8 cellular contexts compared by ENCODE assay signal in genomic region chr17:7215136-7215638, GRCh38. TPM values are rescaled to one million over a fixed set of nuclear protein-coding genes. Genes with fewer than 3 reads are reported as not detected.
DNase-seq lines count a peak whose midpoint lies in the region; ATAC-seq, FAIRE-seq and TF ChIP-seq lines count a peak whose summit lies in the region.

No MANE protein-coding gene starts in this region.

- no peaks in the 10 kb centered on the region for H3K27me3 ChIP-seq in adrenal gland
- H3K27me3 ChIP-seq in tibial artery: peaks cover 0 to 34% of the 10 kb centered on the region in 2 donors
- H3K27me3 ChIP-seq in aorta (ENCODE audit: control insufficient read depth in 1 of 2, insufficient read depth in 2 of 2, low read length in 1 of 2): no peaks in the 10 kb centered on the region
- H3K27me3 ChIP-seq in small intestine (ENCODE audit: control insufficient read depth in 2 of 2, insufficient read depth in 2 of 2, low read length in 2 of 2): no peaks in the 10 kb centered on the region

- peak overlapping the region; percentile 88 to 92 for H3K4me3 Mint-ChIP-seq in activated T-cell treated with anti-CD3 and anti-CD28 coated beads, Interleukin-2, amount 50 U/mL, for 72 hours

- intact Hi-C loops in adrenal gland (cut with DNase I): no loop called here
- intact Hi-C loops in tibial artery (cut with DNase I; ENCODE audit: low total_unique reads): no loop called here
- intact Hi-C loops in aorta (cut with DNase I): no loop called here

- WGBS in adrenal gland, 4 donors: 20 to 28% (median 22%) methylated on average over 6 to 9 of the region's 9 CpGs
- WGBS in aorta, 2 donors: 6 to 7% methylated on average over 9 of the region's 9 CpGs
- WGBS in small intestine, 3 donors: 25 to 36% (median 31%) methylated on average over 9 of the region's 9 CpGs

- DNase-seq in activated T-cell treated with anti-CD3 and anti-CD28 coated beads, Interleukin-2, amount 50 U/mL, for 72 hours: no peak
- no peak for DNase-seq in activated T-cell treated with anti-CD3 and anti-CD28 coated beads, Interleukin-2, amount 50 U/mL, for 1 hour
- DNase-seq in adrenal gland (no peak), kidney glomerular epithelial cell (lab: John Stamatoyannopoulos, UW) (peak; percentile 89), tibial artery (no peak), aorta (no peak), small intestine (no peak)

- peaks cover 68% of the 10 kb centered on the region for H3K4me1 Mint-ChIP-seq in activated T-cell treated with anti-CD3 and anti-CD28 coated beads, Interleukin-2, amount 50 U/mL, for 72 hours (ENCODE audit: low read depth)

- peak overlapping the region in 4 of 5 donors; percentile 32 to 100 (median 58) for H3K27ac ChIP-seq in adrenal gland
- H3K27ac ChIP-seq in tibial artery: peak overlapping the region; percentile 59 to 64
- H3K27ac ChIP-seq in aorta (ENCODE audit: low read depth in 1 of 2, low read length in 2 of 2): peak overlapping the region in 1 of 2 donors; percentile 49
- H3K27ac ChIP-seq in small intestine (ENCODE audit: low read depth in 1 of 2, low read length in 1 of 2): peak overlapping the region in 1 of 2 donors; percentile 35

- no peaks in the 10 kb centered on the region for H3K27me3 Mint-ChIP-seq in activated T-cell treated with anti-CD3 and anti-CD28 coated beads, Interleukin-2, amount 50 U/mL, for 72 hours (ENCODE audit: low read depth)

- no peaks in the 10 kb centered on the region for H3K36me3 ChIP-seq in adrenal gland (replicated peaks in 1 of 2)
- no peaks in the 10 kb centered on the region for H3K36me3 ChIP-seq in tibial artery
- no peaks in the 10 kb centered on the region for H3K36me3 ChIP-seq in aorta (ENCODE audit: control insufficient read depth in 1 of 2, insufficient read depth in 2 of 2, low read length in 1 of 2)
- H3K36me3 ChIP-seq in small intestine (ENCODE audit: control insufficient read depth in 2 of 2, insufficient read depth in 2 of 2, low read length in 2 of 2): no peaks in the 10 kb centered on the region

- no peak for TF ChIP-seq POLR2A in adrenal gland (IDR thresholded peaks at IDR 0.05)

- no peaks in the 10 kb centered on the region for H3K9me3 Mint-ChIP-seq in activated T-cell treated with anti-CD3 and anti-CD28 coated beads, Interleukin-2, amount 50 U/mL, for 72 hours

- TF ChIP-seq CTCF in adrenal gland (IDR thresholded peaks at IDR 0.05) (no peak), tibial artery (IDR thresholded peaks at IDR 0.05) (no peak)

- H3K4me1 ChIP-seq in adrenal gland (replicated peaks in 1 of 2) (peaks cover 28 to 50% of the 10 kb centered on the region in 2 donors), tibial artery (peaks cover 0 to 56% (median 37%) of the 10 kb centered on the region in 4 donors), aorta (ENCODE audit: control insufficient read depth in 1 of 2, insufficient read depth in 2 of 2, low read length in 2 of 2) (no peaks in the 10 kb centered on the region), small intestine (ENCODE audit: control insufficient read depth in 2 of 2, insufficient read depth in 1 of 2, low read depth in 1 of 2, low read length in 1 of 2) (peaks cover 0 to 7% of the 10 kb centered on the region in 2 donors)

- no peak for ATAC-seq in activated T-cell treated with anti-CD3 and anti-CD28 coated beads, Interleukin-2, amount 50 U/mL, for 72 hours (replicated peaks in 1 of 2)
- ATAC-seq in GM21515 (IDR thresholded peaks at IDR 0.05; ENCODE audit: unreplicated experiment) (no peak), aorta (ENCODE audit: low FRiP score) (no peak)

- H3K9me3 ChIP-seq in adrenal gland (replicated peaks in 1 of 3): no peaks in the 10 kb centered on the region
- H3K9me3 ChIP-seq in tibial artery: no peaks in the 10 kb centered on the region
- H3K9me3 ChIP-seq in aorta (ENCODE audit: control insufficient read depth, low read length): no peaks in the 10 kb centered on the region
- H3K9me3 ChIP-seq in small intestine (ENCODE audit: control insufficient read depth, low read depth): no peaks in the 10 kb centered on the region

- H3K4me3 ChIP-seq in adrenal gland (peak overlapping the region in 1 of 4 donors; percentile 59), tibial artery (peak overlapping the region; percentile 49 to 53), aorta (ENCODE audit: low read length in 2 of 2) (no peak overlapping the region), small intestine (ENCODE audit: low read depth in 1 of 2, low read length in 2 of 2) (no peak overlapping the region)

- no peaks in the 10 kb centered on the region for H3K36me3 Mint-ChIP-seq in activated T-cell treated with anti-CD3 and anti-CD28 coated beads, Interleukin-2, amount 50 U/mL, for 72 hours (ENCODE audit: insufficient read depth in 2 of 2)

- H3K27ac Mint-ChIP-seq in activated T-cell treated with anti-CD3 and anti-CD28 coated beads, Interleukin-2, amount 50 U/mL, for 72 hours: no peak overlapping the region

- FAIRE-seq in small intestine (lab: Jason Lieb, UNC): no peak

RNA-seq across cellular contexts. Expression of gene DLG4, which starts 4.4 kb away (rescaled TPM):
- 10 to 100 TPM; 16.2 to 16.7 TPM for total RNA-seq in activated T-cell treated with anti-CD3 and anti-CD28 coated beads, Interleukin-2, amount 50 U/mL, for 72 hours
- total RNA-seq in adrenal gland: 10 to 100 TPM; 17.7 to 70.2 (median 31.9) TPM
- polyA plus RNA-seq in adrenal gland: 100 to 1,000 TPM in 1 of 3 donors, 10 to 100 TPM in 2; 19.1 to 172 (median 29.6) TPM
- 10 to 100 TPM; 23.3 to 54.7 TPM for total RNA-seq in aorta
- polyA plus RNA-seq in aorta: 10 to 100 TPM in 1 of 2 donors, 1 to 10 TPM in 1; 6.6 to 15.4 TPM
- polyA plus RNA-seq in small intestine: 1 to 10 TPM in 2 of 3 donors, under 1 TPM in 1; 0.67 to 9.2 (median 1.1) TPM

RNA-seq across cellular contexts. Expression of gene ACADVL, which starts 4.6 kb away (rescaled TPM):
- total RNA-seq in activated T-cell treated with anti-CD3 and anti-CD28 coated beads, Interleukin-2, amount 50 U/mL, for 72 hours: 100 to 1,000 TPM; 335 to 386 TPM
- total RNA-seq in adrenal gland (1,000 to 10,000 TPM; 1,309 to 2,378 (median 1,772) TPM), aorta (100 to 1,000 TPM; 387 to 486 TPM)
- polyA plus RNA-seq in adrenal gland (1,000 to 10,000 TPM in 2 of 3 donors, 100 to 1,000 TPM in 1; 972 to 6,098 (median 5,777) TPM), aorta (1,000 to 10,000 TPM in 1 of 2 donors, 100 to 1,000 TPM in 1; 159 to 1,724 TPM), small intestine (1,000 to 10,000 TPM in 2 of 3 donors, 100 to 1,000 TPM in 1; 474 to 2,630 (median 2,415) TPM)

RNA-seq across cellular contexts. Expression of gene DVL2, which starts 19.1 kb away (rescaled TPM):
- total RNA-seq in activated T-cell treated with anti-CD3 and anti-CD28 coated beads, Interleukin-2, amount 50 U/mL, for 72 hours: 10 to 100 TPM; 49.5 to 54.8 TPM
- total RNA-seq in adrenal gland (10 to 100 TPM; 25.2 to 87.2 (median 47.9) TPM), aorta (10 to 100 TPM; 25.2 to 45.6 TPM)
- polyA plus RNA-seq in adrenal gland (10 to 100 TPM; 11.8 to 80.9 (median 19.2) TPM), aorta (10 to 100 TPM; 10.0 to 25.0 TPM), small intestine (10 to 100 TPM in 2 of 3 donors, 1 to 10 TPM in 1; 8.1 to 20.7 (median 11.3) TPM)

RNA-seq across cellular contexts. Expression of gene PHF23, which starts 24.1 kb away (rescaled TPM):
- 10 to 100 TPM; 28.9 to 32.2 TPM for total RNA-seq in activated T-cell treated with anti-CD3 and anti-CD28 coated beads, Interleukin-2, amount 50 U/mL, for 72 hours
- 100 to 1,000 TPM in 1 of 8 donors, 10 to 100 TPM in 7; 33.5 to 141 (median 64.5) TPM for total RNA-seq in adrenal gland
- polyA plus RNA-seq in adrenal gland: 10 to 100 TPM; 28.0 to 80.3 (median 49.6) TPM
- total RNA-seq in aorta: 10 to 100 TPM; 24.4 to 30.8 TPM
- 10 to 100 TPM; 19.2 to 28.4 TPM for polyA plus RNA-seq in aorta
- 10 to 100 TPM; 26.4 to 40.3 (median 31.8) TPM for polyA plus RNA-seq in small intestine

RNA-seq across cellular contexts. Expression of gene GABARAP, which starts 27.1 kb away (rescaled TPM):
- 100 to 1,000 TPM; 244 to 246 TPM for total RNA-seq in activated T-cell treated with anti-CD3 and anti-CD28 coated beads, Interleukin-2, amount 50 U/mL, for 72 hours
- total RNA-seq in adrenal gland (1,000 to 10,000 TPM in 1 of 8 donors, 100 to 1,000 TPM in 7; 195 to 1,049 (median 840) TPM), aorta (100 to 1,000 TPM; 405 to 430 TPM)
- polyA plus RNA-seq in adrenal gland (1,000 to 10,000 TPM in 2 of 3 donors, 100 to 1,000 TPM in 1; 694 to 1,285 (median 1,047) TPM), aorta (100 to 1,000 TPM; 801 to 895 TPM), small intestine (1,000 to 10,000 TPM in 1 of 3 donors, 100 to 1,000 TPM in 2; 541 to 1,100 (median 827) TPM)

Comparison
In these comparisons a context has a peak if more than half of its experiments do, and no peak if none do; other contexts are left out.
1. H3K4me3 ChIP-seq: peak in tibial artery (2 of 2); none in aorta (0 of 2) and small intestine (0 of 2).